Comparison of ENCODE assay signal across 9 cellular contexts in the genomic region with DNA sequence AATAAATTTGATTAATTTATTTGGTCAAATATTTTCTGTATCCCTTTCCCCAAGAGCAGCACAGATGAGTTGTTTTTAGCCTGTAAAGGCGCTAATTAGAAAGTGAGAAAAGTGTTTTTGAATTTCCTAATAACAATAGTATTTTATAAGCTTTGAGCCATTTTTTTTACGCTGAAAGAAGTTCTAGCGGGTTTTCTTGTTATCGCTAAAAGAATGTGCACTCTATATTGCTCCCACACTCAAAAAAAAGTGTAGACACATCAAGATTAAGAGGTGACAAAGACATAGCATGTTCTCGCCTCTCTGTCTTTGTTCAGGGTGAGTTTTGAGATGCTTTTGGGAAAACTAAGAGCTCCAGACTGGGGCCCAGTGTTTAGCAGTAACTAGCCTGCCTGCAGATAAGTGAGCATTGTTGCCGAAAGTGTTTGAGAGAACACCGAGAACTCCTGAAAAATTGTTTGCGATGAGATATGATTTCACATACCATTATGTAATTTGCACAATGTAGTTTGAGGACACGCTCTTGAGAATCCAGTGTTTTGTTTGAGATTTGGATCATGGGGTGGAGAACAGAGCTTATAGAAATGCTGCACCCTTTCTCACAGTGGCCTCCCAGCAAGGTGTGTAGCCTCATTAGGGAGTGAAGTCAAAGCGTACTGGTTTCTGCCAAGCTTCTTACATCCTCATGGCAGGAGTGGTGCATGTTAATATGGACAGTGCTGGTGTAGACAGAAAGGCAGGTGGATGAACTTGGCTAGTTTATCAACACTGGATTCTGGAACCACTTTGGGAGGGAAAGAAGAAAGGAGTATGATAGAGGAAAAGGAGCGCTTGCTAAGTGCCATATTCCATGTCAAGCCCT. TPM values are rescaled to one million over a fixed set of nuclear protein-coding genes. Genes with fewer than 3 reads are reported as not detected.
DNase-seq lines count a peak whose midpoint lies in the region; ATAC-seq and TF ChIP-seq lines count a peak whose summit lies in the region.
"Had no signal": no experiment of that assay in that cellular context is flagged by ENCODE, and none has a peak within 500 bp of the region (broad histone marks: within the 10 kb centered on the region; RNA-seq: fewer than 3 reads in every experiment).

No MANE protein-coding gene starts in this region.

- H3K36me3 ChIP-seq in ascending aorta (no peaks in the 10 kb centered on the region), liver (ENCODE audit: control insufficient read depth in 4 of 4, insufficient read depth in 3 of 4, low read depth in 1 of 4, low read length in 3 of 4) (no peaks in the 10 kb centered on the region), thoracic aorta (no peaks in the 10 kb centered on the region)

- H3K27me3 Mint-ChIP-seq in activated T-cell treated with anti-CD3 and anti-CD28 coated beads, Interleukin-2, amount 50 U/mL, for 24 hours = peaks cover 52% of the 10 kb centered on the region

- 79% methylated on average over 11 of the region's 11 CpGs for WGBS in liver

- peak overlapping the region; percentile 76 to 99 for H3K4me3 ChIP-seq in ascending aorta
- peak overlapping the region in 1 of 3 donors; percentile 80 for H3K4me3 ChIP-seq in liver (ENCODE audit: low read depth in 1 of 3, low read length in 3 of 3)
- peak overlapping the region; percentile 81 for H3K4me3 ChIP-seq in thoracic aorta

- H3K27me3 ChIP-seq in ascending aorta (no peaks in the 10 kb centered on the region), liver (ENCODE audit: control insufficient read depth in 4 of 4, insufficient read depth in 4 of 4, low read length in 3 of 4) (no peaks in the 10 kb centered on the region), thoracic aorta (replicated peaks; ENCODE audit: insufficient read depth) (no peaks in the 10 kb centered on the region)

- peak overlapping the region; percentile 29 for H3K27ac Mint-ChIP-seq in activated T-cell treated with anti-CD3 and anti-CD28 coated beads, Interleukin-2, amount 50 U/mL, for 24 hours

- ATAC-seq in thoracic aorta (ENCODE audit: insufficient number of reproducible peaks, low FRiP score, low read depth) (no peak), HG02642 (IDR thresholded peaks at IDR 0.05; ENCODE audit: poor library complexity, unreplicated experiment) (no peak), GM18870 (IDR thresholded peaks at IDR 0.05; ENCODE audit: unreplicated experiment) (no peak)

- H3K9me3 ChIP-seq in ascending aorta (no peaks in the 10 kb centered on the region), liver (ENCODE audit: control insufficient read depth in 4 of 4, low read length in 3 of 4) (no peaks in the 10 kb centered on the region), thoracic aorta (no peaks in the 10 kb centered on the region)

- H3K4me3 Mint-ChIP-seq in activated T-cell treated with anti-CD3 and anti-CD28 coated beads, Interleukin-2, amount 50 U/mL, for 24 hours = peak overlapping the region; percentile 82

- H3K36me3 Mint-ChIP-seq in activated T-cell treated with anti-CD3 and anti-CD28 coated beads, Interleukin-2, amount 50 U/mL, for 24 hours (ENCODE audit: low read depth) = no peaks in the 10 kb centered on the region

- TF ChIP-seq CTCF in ascending aorta (IDR thresholded peaks at IDR 0.05) = no peak
- TF ChIP-seq CTCF in liver (IDR thresholded peaks at IDR 0.05; ENCODE audit: low read depth, low read length, missing input control) = no peak
- TF ChIP-seq CTCF in thoracic aorta (IDR thresholded peaks at IDR 0.05) = no peak

- peaks cover 32% of the 10 kb centered on the region for H3K4me1 Mint-ChIP-seq in activated T-cell treated with anti-CD3 and anti-CD28 coated beads, Interleukin-2, amount 50 U/mL, for 24 hours (ENCODE audit: low read depth)

- peaks cover 7 to 9% of the 10 kb centered on the region in 2 donors for H3K4me1 ChIP-seq in ascending aorta
- peaks cover 2 to 19% (median 10%) of the 10 kb centered on the region in 4 donors for H3K4me1 ChIP-seq in liver (ENCODE audit: control insufficient read depth in 4 of 4, insufficient read depth in 4 of 4, low read length in 3 of 4)
- H3K4me1 ChIP-seq in thoracic aorta (ENCODE audit: control insufficient read depth in 1 of 2, low read depth in 2 of 2) = peaks cover 0 to 12% of the 10 kb centered on the region in 2 donors

- H3K27ac ChIP-seq in ascending aorta = no peak overlapping the region
- H3K27ac ChIP-seq in liver (ENCODE audit: low read depth in 1 of 2, low read length in 2 of 2) = peak overlapping the region in 1 of 2 donors; percentile 9
- no peak overlapping the region for H3K27ac ChIP-seq in thoracic aorta

- no peaks in the 10 kb centered on the region for H3K9me3 Mint-ChIP-seq in activated T-cell treated with anti-CD3 and anti-CD28 coated beads, Interleukin-2, amount 50 U/mL, for 24 hours

- intact Hi-C loops in ascending aorta (cut with DNase I) = loop anchor here (5.0 kb wide), 1 partner anchor 70 kb away; no protein-coding TSS in a partner anchor

- DNase-seq in activated T-cell treated with anti-CD3 and anti-CD28 coated beads, Interleukin-2, amount 50 U/mL, for 24 hours = no peak
- DNase-seq in activated T-cell treated with anti-CD3 and anti-CD28 coated beads for 4 hours (no peak), ascending aorta (ENCODE audit: low spot score in 2 of 2) (no peak), thoracic aorta (ENCODE audit: low spot score) (no peak), erythroblast (lab: John Stamatoyannopoulos, UW) (no peak)
- DNase-seq: COR-L47 had no signal

- peak overlapping the region; percentile 18 to 30 for H3K9ac ChIP-seq in liver (ENCODE audit: low read depth in 1 of 2, low read length in 2 of 2)

- TF ChIP-seq POLR2A in erythroblast (IDR thresholded peaks at IDR 0.05; ENCODE audit: low read length) = no peak

- TF ChIP-seq RAD21 in liver (IDR thresholded peaks at IDR 0.05) = no peak

TF ChIP-seq in liver, 16 proteins besides CTCF, POLR2A, EP300 and RAD21:
- TF ChIP-seq FOXA1 (IDR thresholded peaks at IDR 0.05) (no peak), HNF4G (IDR thresholded peaks at IDR 0.05) (no peak)

RNA-seq across cellular contexts. Expression of a gene that starts 1.5 kb away (rescaled TPM):
- 131 TPM for total RNA-seq in ascending aorta
- 10 to 100 TPM in 1 of 2 donors, 1 to 10 TPM in 1; 9.0 to 18.7 TPM for total RNA-seq in liver
- 10 to 100 TPM in 1 of 2 donors, 1 to 10 TPM in 1; 5.9 to 10.0 TPM for polyA plus RNA-seq in liver
- total RNA-seq in thoracic aorta = 100 to 1,000 TPM in 1 of 2 donors, 10 to 100 TPM in 1; 96.4 to 240 TPM
